9 cellular contexts compared by ENCODE assay signal in genomic region chr21:15058718-15059316, GRCh38. TPM values are rescaled to one million over a fixed set of nuclear protein-coding genes. Genes with fewer than 3 reads are reported as not detected.
DNase-seq lines count a peak whose midpoint lies in the region; ATAC-seq and TF ChIP-seq lines count a peak whose summit lies in the region.
"Had no signal": no experiment of that assay in that cellular context is flagged by ENCODE, and none has a peak within 500 bp of the region (broad histone marks: within the 10 kb centered on the region; RNA-seq: fewer than 3 reads in every experiment).

No MANE protein-coding gene starts in this region.

- no peaks in the 10 kb centered on the region for H3K9me3 ChIP-seq in uterus
- H3K9me3 ChIP-seq in CD4-positive, alpha-beta memory T cell (ENCODE audit: control insufficient read depth in 1 of 2, low read length in 2 of 2) = no peaks in the 10 kb centered on the region
- H3K9me3 ChIP-seq: neutrophil had no signal

- intact Hi-C loops in uterus (cut with DNase I; ENCODE audit: low total_unique reads) = no loop called here
- intact Hi-C loops in CD4-positive, alpha-beta memory T cell (cut with micrococcal nuclease) = no loop called here

- peaks cover 53% of the 10 kb centered on the region for H3K4me1 ChIP-seq in GM23338 (ENCODE audit: insufficient read depth)
- peaks cover 0 to 12% of the 10 kb centered on the region in 2 donors for H3K4me1 ChIP-seq in uterus
- H3K4me1 ChIP-seq in CD4-positive, alpha-beta memory T cell (ENCODE audit: insufficient read depth, low read length) = peaks cover 60% of the 10 kb centered on the region

- TF ChIP-seq POLR2A in uterus (IDR thresholded peaks at IDR 0.05) = no peak

- no peak overlapping the region for H2AFZ ChIP-seq in GM23338

- H4K20me1 ChIP-seq in GM23338 (replicated peaks; ENCODE audit: insufficient read depth) = no peaks in the 10 kb centered on the region

- no peaks in the 10 kb centered on the region for H3K9me3 Mint-ChIP-seq in GM23338
- H3K9me3 Mint-ChIP-seq in activated CD8-positive, alpha-beta T cell treated with anti-CD3 and anti-CD28 coated beads, Interleukin-2, amount 10 ng/mL, durations not matched to agents 7 days and 5 days (ENCODE audit: insufficient read depth) = no peaks in the 10 kb centered on the region
- no peaks in the 10 kb centered on the region for H3K9me3 Mint-ChIP-seq in CD4-positive, alpha-beta memory T cell

- H3K4me2 ChIP-seq in GM23338 = no peak overlapping the region

- H3K4me3 Mint-ChIP-seq in GM23338 = no peak overlapping the region
- H3K4me3 Mint-ChIP-seq in activated CD8-positive, alpha-beta T cell treated with anti-CD3 and anti-CD28 coated beads, Interleukin-2, amount 10 ng/mL, durations not matched to agents 7 days and 5 days = peak overlapping the region; percentile 56
- peak overlapping the region in 3 of 8 donors; percentile 54 to 72 (median 55) for H3K4me3 Mint-ChIP-seq in CD4-positive, alpha-beta memory T cell

- TF ChIP-seq CTCF in GM23338 (conservative IDR thresholded peaks at IDR 0.05; ENCODE audit: low read depth in 2 of 2) = no peak
- TF ChIP-seq CTCF in uterus (IDR thresholded peaks at IDR 0.05) = no peak

- CTCF ChIA-PET in activated CD8-positive, alpha-beta T cell treated with anti-CD3 and anti-CD28 coated beads, Interleukin-2, amount 10 ng/mL, durations not matched to agents 7 days and 5 days (lab: Charles Lee) = interaction anchor here (0.6 to 1.2 kb wide), 6 partner anchors 11 to 494 kb away, joined by 3 to 5 read pairs (median 4); no protein-coding TSS in a partner anchor
- CTCF ChIA-PET in CD4-positive, alpha-beta memory T cell (lab: Charles Lee; ENCODE audit: partially characterized antibody) = no interaction called here

- no peaks in the 10 kb centered on the region for H3F3A ChIP-seq in GM23338 (replicated peaks; ENCODE audit: low read depth)

- DNase-seq in AG08395 (ENCODE audit: low spot score) (peak; percentile 51), GM23338 (ENCODE audit: low spot score) (peak; percentile 32), left kidney (ENCODE audit: low read depth, low spot score) (peak; percentile 22), uterus (no peak), cortex of kidney (lab: John Stamatoyannopoulos, UW) (no peak)
- no peak for DNase-seq in activated CD8-positive, alpha-beta T cell treated with anti-CD3 and anti-CD28 coated beads, Interleukin-2, amount 10 ng/mL, durations not matched to agents 7 days and 5 days
- no peak for DNase-seq in CD4-positive, alpha-beta memory T cell

- H3K27ac ChIP-seq in GM23338 (ENCODE audit: low read depth) (no peak overlapping the region), uterus (peak overlapping the region in 1 of 2 donors; percentile 58)
- no peak overlapping the region for H3K27ac ChIP-seq in CD4-positive, alpha-beta memory T cell (ENCODE audit: low read depth, low read length)
- H3K27ac ChIP-seq: neutrophil had no signal

- H3K27ac Mint-ChIP-seq in GM23338 = no peak overlapping the region; the same call in 1 of the 2 replicates
- H3K27ac Mint-ChIP-seq in activated CD8-positive, alpha-beta T cell treated with anti-CD3 and anti-CD28 coated beads, Interleukin-2, amount 10 ng/mL, durations not matched to agents 7 days and 5 days = peak overlapping the region; percentile 64
- peak overlapping the region in 3 of 7 donors; percentile 29 to 70 (median 43) for H3K27ac Mint-ChIP-seq in CD4-positive, alpha-beta memory T cell

- no peak overlapping the region for H3K4me3 ChIP-seq in GM23338
- H3K4me3 ChIP-seq in uterus = no peak overlapping the region
- no peak overlapping the region for H3K4me3 ChIP-seq in CD4-positive, alpha-beta memory T cell (ENCODE audit: low read length in 2 of 2)

- peaks cover 100% of the 10 kb centered on the region for H3K79me2 ChIP-seq in GM23338 (replicated peaks; ENCODE audit: insufficient read depth)

- no peaks in the 10 kb centered on the region for H3K36me3 ChIP-seq in GM23338 (ENCODE audit: insufficient read depth)
- no peaks in the 10 kb centered on the region for H3K36me3 ChIP-seq in uterus
- H3K36me3 ChIP-seq in CD4-positive, alpha-beta memory T cell (ENCODE audit: insufficient read depth, low read length) = no peaks in the 10 kb centered on the region
- H3K36me3 ChIP-seq: neutrophil had no signal

- no peaks in the 10 kb centered on the region for H3K36me3 Mint-ChIP-seq in GM23338 (ENCODE audit: low read depth)
- H3K36me3 Mint-ChIP-seq in activated CD8-positive, alpha-beta T cell treated with anti-CD3 and anti-CD28 coated beads, Interleukin-2, amount 10 ng/mL, durations not matched to agents 7 days and 5 days (ENCODE audit: low read depth) = no peaks in the 10 kb centered on the region
- H3K36me3 Mint-ChIP-seq in CD4-positive, alpha-beta memory T cell = peaks cover 0 to 4% of the 10 kb centered on the region in 2 donors

- peaks cover 88% of the 10 kb centered on the region for H3K4me1 Mint-ChIP-seq in GM23338
- peaks cover 87% of the 10 kb centered on the region for H3K4me1 Mint-ChIP-seq in activated CD8-positive, alpha-beta T cell treated with anti-CD3 and anti-CD28 coated beads, Interleukin-2, amount 10 ng/mL, durations not matched to agents 7 days and 5 days (ENCODE audit: low read depth)
- peaks cover 27 to 89% (median 58%) of the 10 kb centered on the region in 4 donors for H3K4me1 Mint-ChIP-seq in CD4-positive, alpha-beta memory T cell

- ATAC-seq in GM23338 (peak; percentile 52), HG02840 (IDR thresholded peaks at IDR 0.05; ENCODE audit: low FRiP score, unreplicated experiment) (no peak)
- ATAC-seq in activated CD8-positive, alpha-beta T cell treated with anti-CD3 and anti-CD28 coated beads, Interleukin-2, amount 10 ng/mL, durations not matched to agents 7 days and 5 days = peak; percentile 47

- H3K9me2 ChIP-seq in GM23338 (ENCODE audit: insufficient read depth) = no peaks in the 10 kb centered on the region

- peaks cover 17% of the 10 kb centered on the region for H3K27me3 ChIP-seq in GM23338 (ENCODE audit: insufficient read depth)
- H3K27me3 ChIP-seq in uterus = no peaks in the 10 kb centered on the region
- no peaks in the 10 kb centered on the region for H3K27me3 ChIP-seq in CD4-positive, alpha-beta memory T cell (ENCODE audit: insufficient read depth, low read length)
- H3K27me3 ChIP-seq: neutrophil had no signal

- H3K27me3 Mint-ChIP-seq in GM23338 (ENCODE audit: insufficient read depth, low read depth, poor library complexity) = peaks cover 4% of the 10 kb centered on the region
- no peaks in the 10 kb centered on the region for H3K27me3 Mint-ChIP-seq in activated CD8-positive, alpha-beta T cell treated with anti-CD3 and anti-CD28 coated beads, Interleukin-2, amount 10 ng/mL, durations not matched to agents 7 days and 5 days (ENCODE audit: low read depth)
- peaks cover 0 to 4% of the 10 kb centered on the region in 2 donors for H3K27me3 Mint-ChIP-seq in CD4-positive, alpha-beta memory T cell

- POLR2A ChIA-PET in activated CD8-positive, alpha-beta T cell treated with anti-CD3 and anti-CD28 coated beads, Interleukin-2, amount 10 ng/mL, durations not matched to agents 7 days and 5 days (lab: Charles Lee) = interaction anchor here (0.7 kb wide), 1 partner anchor 675 kb away, joined by 3 read pairs; no protein-coding TSS in a partner anchor
- POLR2A ChIA-PET in CD4-positive, alpha-beta memory T cell (lab: Charles Lee; ENCODE audit: partially characterized antibody) = no interaction called here

TF ChIP-seq in GM23338, 12 proteins besides CTCF, POLR2A, EP300 and RAD21 (continues in another document):
- TF ChIP-seq POLR2AphosphoS5 (IDR thresholded peaks at IDR 0.05; ENCODE audit: low read depth) (no peak), ETS1 (IDR thresholded peaks at IDR 0.05) (no peak), ZNF331 (CRISPR knock-in tag; IDR thresholded peaks at IDR 0.05; ENCODE audit: low read depth) (no peak)

RNA-seq across cellular contexts. Expression of gene NRIP1, which starts 6.0 kb away (rescaled TPM):
- total RNA-seq in GM23338 (2014; rRNA removed; shearing (Covaris generic)) = 8.9 and 9.0 TPM in 2 replicates
- 2.3 and 3.0 TPM in 2 replicates for polyA plus RNA-seq in GM23338 (2016; fragmentation: Nextera tagmentation; extraction: Ambion mirVana)
- total RNA-seq in activated CD8-positive, alpha-beta T cell treated with anti-CD3 and anti-CD28 coated beads, Interleukin-2, amount 10 ng/mL, durations not matched to agents 7 days and 5 days = 10 to 100 TPM; 18.9 to 20.1 TPM
- total RNA-seq in uterus = 10 to 100 TPM; 16.1 to 81.9 (median 36.4) TPM
- total RNA-seq in CD4-positive, alpha-beta memory T cell = 10 to 100 TPM; 22.8 to 24.5 TPM
- 10 to 100 TPM; 17.4 to 21.4 TPM for polyA plus RNA-seq in CD4-positive, alpha-beta memory T cell

Comparison
In these comparisons a context has a peak if more than half of its experiments do, and no peak if none do; other contexts are left out.
1. DNase-seq: peak in AG08395 (single experiment), GM23338 (single experiment) and left kidney (single experiment); none in activated CD8-positive, alpha-beta T cell treated with anti-CD3 and anti-CD28 coated beads, Interleukin-2, amount 10 ng/mL, durations not matched to agents 7 days and 5 days (single experiment), uterus (0 of 2), CD4-positive, alpha-beta memory T cell (0 of 5) and cortex of kidney (single experiment).